Comparison of ENCODE assay signal across 10 cellular contexts in the genomic region with DNA sequence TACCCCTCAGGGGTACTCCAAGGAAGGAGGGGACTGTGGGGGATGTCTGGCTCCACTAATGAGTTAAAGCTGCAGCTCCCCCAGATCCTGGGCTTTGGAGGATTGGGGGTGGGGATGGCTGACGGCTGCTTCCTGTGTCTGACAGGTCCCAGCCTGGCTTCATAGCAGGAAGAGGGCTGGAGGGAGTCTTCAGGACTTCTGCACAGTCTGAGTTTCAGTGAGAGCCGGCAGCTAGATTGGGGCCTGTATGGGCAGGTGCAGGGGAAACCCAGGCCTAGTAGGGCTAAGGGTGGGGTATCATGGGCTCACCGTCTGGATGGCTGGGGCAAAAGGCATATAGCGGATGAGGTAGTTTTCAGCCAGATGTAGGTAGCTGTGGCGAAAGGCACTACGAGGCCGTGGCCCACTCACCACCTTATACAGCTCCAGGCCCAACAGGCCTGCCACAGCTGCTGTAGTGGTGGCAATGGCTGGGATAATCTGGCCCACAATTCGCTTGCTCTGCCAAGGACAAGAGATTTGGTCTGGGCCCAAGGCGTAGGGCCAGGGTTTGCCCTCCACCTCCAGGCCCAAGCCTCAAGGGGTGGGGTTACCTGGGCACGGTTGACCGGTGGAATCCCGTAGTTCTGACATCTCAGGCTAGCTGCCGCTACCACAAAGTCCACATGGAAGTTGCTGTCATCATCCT. TPM values are rescaled to one million over a fixed set of nuclear protein-coding genes. Genes with fewer than 3 reads are reported as not detected.
DNase-seq lines count a peak whose midpoint lies in the region; ATAC-seq and TF ChIP-seq lines count a peak whose summit lies in the region.
"Had no signal": no experiment of that assay in that cellular context is flagged by ENCODE, and none has a peak within 500 bp of the region (broad histone marks: within the 10 kb centered on the region; RNA-seq: fewer than 3 reads in every experiment).

No MANE protein-coding gene starts in this region.

- H3K4me3 Mint-ChIP-seq in MCF 10A (ENCODE audit: unreplicated experiment), result no peak overlapping the region
- no peak overlapping the region for H3K4me3 Mint-ChIP-seq in activated CD8-positive, alpha-beta T cell treated with anti-CD3 and anti-CD28 coated beads for 36 hours

- TF ChIP-seq CTCF in breast epithelium (IDR thresholded peaks at IDR 0.05) (no peak), MCF 10A (IDR thresholded peaks at IDR 0.05; ENCODE audit: unreplicated experiment) (no peak), left lung (IDR thresholded peaks at IDR 0.05) (no peak), upper lobe of left lung (IDR thresholded peaks at IDR 0.05) (no peak)
- TF ChIP-seq CTCF in activated CD8-positive, alpha-beta T cell treated with anti-CD3 and anti-CD28 coated beads for 36 hours (IDR thresholded peaks at IDR 0.05), result no peak

- no peak for ATAC-seq in activated CD8-positive, alpha-beta T cell treated with anti-CD3 and anti-CD28 coated beads for 36 hours
- ATAC-seq in left lung (no peak), upper lobe of left lung (ENCODE audit: low FRiP score in 2 of 2) (no peak)

- no peak overlapping the region for H3K27ac Mint-ChIP-seq in MCF 10A (ENCODE audit: low read depth, unreplicated experiment)
- H3K27ac Mint-ChIP-seq in activated CD8-positive, alpha-beta T cell treated with anti-CD3 and anti-CD28 coated beads for 36 hours, result peak overlapping the region; percentile 82

- no peak overlapping the region for H3K4me3 ChIP-seq in breast epithelium
- no peak overlapping the region for H3K4me3 ChIP-seq in left lung
- no peak overlapping the region for H3K4me3 ChIP-seq in upper lobe of left lung

- no peak for TF ChIP-seq EP300 in upper lobe of left lung (IDR thresholded peaks at IDR 0.05)

- TF ChIP-seq POLR2A in breast epithelium (IDR thresholded peaks at IDR 0.05) (no peak), upper lobe of left lung (IDR thresholded peaks at IDR 0.05) (no peak)

- BruUV-seq in MCF 10A (replicated peaks; lab: Mats Ljungman, UMichigan), result no TSS peak

- H3K4me1 ChIP-seq in breast epithelium, result peaks cover 18 to 33% of the 10 kb centered on the region in 2 donors
- peaks cover 33 to 64% of the 10 kb centered on the region in 2 donors for H3K4me1 ChIP-seq in left lung
- peaks cover 58 to 75% (median 73%) of the 10 kb centered on the region in 4 donors for H3K4me1 ChIP-seq in upper lobe of left lung

- H3K4me1 Mint-ChIP-seq in MCF 10A (ENCODE audit: insufficient read depth, unreplicated experiment), result peaks cover 7% of the 10 kb centered on the region
- peaks cover 55% of the 10 kb centered on the region for H3K4me1 Mint-ChIP-seq in activated CD8-positive, alpha-beta T cell treated with anti-CD3 and anti-CD28 coated beads for 36 hours (ENCODE audit: low read depth)

- H3K36me3 ChIP-seq in breast epithelium (peaks cover 5% of the 10 kb centered on the region), left lung (peaks cover 0 to 36% of the 10 kb centered on the region in 2 donors), upper lobe of left lung (peaks cover 0 to 39% (median 34%) of the 10 kb centered on the region in 4 donors)

- H3K9me3 ChIP-seq in breast epithelium, result no peaks in the 10 kb centered on the region
- H3K9me3 ChIP-seq in left lung, result no peaks in the 10 kb centered on the region
- no peaks in the 10 kb centered on the region for H3K9me3 ChIP-seq in upper lobe of left lung

- 54 to 70% methylated on average over 6 to 13 of the region's 13 CpGs for WGBS in upper lobe of left lung, 2 donors

- intact Hi-C loops in breast epithelium (cut with DNase I; ENCODE audit: low total_unique reads) (loop anchor here (5.0 kb wide), 1 partner anchor 35 kb away; no protein-coding TSS in a partner anchor), MCF 10A (cut with micrococcal nuclease) (no loop called here), left lung (cut with DNase I) (no loop called here)
- intact Hi-C loops in activated CD8-positive, alpha-beta T cell treated with anti-CD3 and anti-CD28 coated beads for 36 hours (cut with micrococcal nuclease), result no loop called here

- POLR2A ChIA-PET in MCF 10A (lab: Yijun Ruan, JAX), result no interaction called here
- POLR2A ChIA-PET in activated CD8-positive, alpha-beta T cell treated with anti-CD3 and anti-CD28 coated beads for 36 hours (lab: Charles Lee), result interaction anchor here (1.0 to 1.3 kb wide), 3 partner anchors 10 to 133 kb away, joined by 3 to 4 read pairs (median 3); partner anchors contain the start of gene RBM6

- CTCF ChIA-PET in MCF 10A (lab: Yijun Ruan, JAX), result interaction anchor here (0.9 to 12.4 kb wide), 3 partner anchors 13 to 108 kb away, joined by 3 to 201 read pairs (median 7); no protein-coding TSS in a partner anchor
- CTCF ChIA-PET in activated CD8-positive, alpha-beta T cell treated with anti-CD3 and anti-CD28 coated beads for 36 hours (lab: Charles Lee), result interaction anchor here (0.9 to 20.5 kb wide), 3 partner anchors 17 to 65 kb away, joined by 3 to 412 read pairs (median 3); no protein-coding TSS in a partner anchor

- H3K27me3 ChIP-seq in breast epithelium, result no peaks in the 10 kb centered on the region
- no peaks in the 10 kb centered on the region for H3K27me3 ChIP-seq in left lung
- no peaks in the 10 kb centered on the region for H3K27me3 ChIP-seq in upper lobe of left lung

- H3K27me3 Mint-ChIP-seq in MCF 10A (ENCODE audit: insufficient read depth, unreplicated experiment), result peaks cover 4% of the 10 kb centered on the region
- no peaks in the 10 kb centered on the region for H3K27me3 Mint-ChIP-seq in activated CD8-positive, alpha-beta T cell treated with anti-CD3 and anti-CD28 coated beads for 36 hours

- DNase-seq in breast epithelium (ENCODE audit: low spot score in 2 of 2) (no peak), MCF 10A (ENCODE audit: unreplicated experiment) (no peak), left lung (no peak), upper lobe of left lung (no peak), SHP77 (lab: John Stamatoyannopoulos, UW) (no peak), NCI-H187 (lab: John Stamatoyannopoulos, UW) (no peak)
- no peak for DNase-seq in activated CD8-positive, alpha-beta T cell treated with anti-CD3 and anti-CD28 coated beads for 36 hours
- DNase-seq in stimulated activated CD4-positive, alpha-beta T cell treated with anti-CD3 and anti-CD28 coated beads, Interleukin-4, amount 100 ng/mL, for 24 hours, result no peak
- DNase-seq: amniotic stem cell, NCI-H1092 had no signal

- H3K27ac ChIP-seq in breast epithelium, result peak overlapping the region; percentile 19 to 97
- H3K27ac ChIP-seq in left lung, result peak overlapping the region; percentile 48 to 94
- H3K27ac ChIP-seq in upper lobe of left lung, result peak overlapping the region; percentile 64 to 95 (median 94)

- no peaks in the 10 kb centered on the region for H3K9me3 Mint-ChIP-seq in MCF 10A (ENCODE audit: unreplicated experiment)
- no peaks in the 10 kb centered on the region for H3K9me3 Mint-ChIP-seq in activated CD8-positive, alpha-beta T cell treated with anti-CD3 and anti-CD28 coated beads for 36 hours

- no peaks in the 10 kb centered on the region for H3K36me3 Mint-ChIP-seq in MCF 10A (ENCODE audit: insufficient read depth, unreplicated experiment)
- H3K36me3 Mint-ChIP-seq in activated CD8-positive, alpha-beta T cell treated with anti-CD3 and anti-CD28 coated beads for 36 hours (ENCODE audit: low read depth), result peaks cover 9% of the 10 kb centered on the region

RNA-seq across cellular contexts. Expression of gene INKA1, which starts 4.5 kb away (rescaled TPM):
- total RNA-seq in breast epithelium (1 to 10 TPM; 2.3 to 4.5 (median 4.2) TPM), MCF 10A (2022) (4.8 and 7.4 TPM in 2 replicates), left lung (1 to 10 TPM; 3.7 to 6.3 TPM), upper lobe of left lung (10 to 100 TPM in 2 of 6 donors, 1 to 10 TPM in 4; 5.0 to 13.6 (median 7.4) TPM)
- 1 to 10 TPM; 1.8 to 2.8 TPM for total RNA-seq in activated CD8-positive, alpha-beta T cell treated with anti-CD3 and anti-CD28 coated beads for 36 hours

RNA-seq across cellular contexts. Expression of gene UBA7, which starts 6.2 kb away (rescaled TPM):
- total RNA-seq in breast epithelium, result 10 to 100 TPM; 26.4 to 77.4 (median 50.5) TPM
- total RNA-seq in MCF 10A (2022), result 3.8 and 6.6 TPM in 2 replicates
- 10 to 100 TPM; 69.9 to 72.3 TPM for total RNA-seq in activated CD8-positive, alpha-beta T cell treated with anti-CD3 and anti-CD28 coated beads for 36 hours
- total RNA-seq in left lung, result 100 to 1,000 TPM in 1 of 2 donors, 10 to 100 TPM in 1; 97.4 to 121 TPM
- 100 to 1,000 TPM in 4 of 6 donors, 10 to 100 TPM in 2; 58.8 to 330 (median 118) TPM for total RNA-seq in upper lobe of left lung

RNA-seq across cellular contexts. Expression of gene CDHR4, which starts 7.9 kb away (rescaled TPM):
- total RNA-seq in breast epithelium (not detected), MCF 10A (2022) (0.44 and 1.1 TPM in 2 replicates), left lung (1 to 10 TPM in 1 of 2 donors, under 1 TPM in 1; 0.20 to 6.1 TPM), upper lobe of left lung (10 to 100 TPM in 1 of 6 donors, 1 to 10 TPM in 4, under 1 TPM in 1; 0.66 to 21.9 (median 7.0) TPM)
- not detected for total RNA-seq in activated CD8-positive, alpha-beta T cell treated with anti-CD3 and anti-CD28 coated beads for 36 hours

RNA-seq across cellular contexts. Expression of gene IP6K1, which starts 21.2 kb away (rescaled TPM):
- total RNA-seq in breast epithelium (10 to 100 TPM; 24.8 to 45.9 (median 45.8) TPM), MCF 10A (2022) (43.4 and 44.8 TPM in 2 replicates), left lung (10 to 100 TPM; 42.1 to 42.7 TPM), upper lobe of left lung (10 to 100 TPM; 42.0 to 63.9 (median 49.7) TPM)
- total RNA-seq in activated CD8-positive, alpha-beta T cell treated with anti-CD3 and anti-CD28 coated beads for 36 hours, result 10 to 100 TPM; 23.5 to 24.2 TPM

RNA-seq across cellular contexts. Expression of gene TRAIP, which starts 48.8 kb away (rescaled TPM):
- 1 to 10 TPM; 1.6 to 2.0 (median 1.9) TPM for total RNA-seq in breast epithelium
- 7.1 and 9.3 TPM in 2 replicates for total RNA-seq in MCF 10A (2022)
- total RNA-seq in activated CD8-positive, alpha-beta T cell treated with anti-CD3 and anti-CD28 coated beads for 36 hours, result 10 to 100 TPM; 23.2 to 25.1 TPM
- total RNA-seq in left lung, result 1 to 10 TPM; 2.4 to 2.5 TPM
- 1 to 10 TPM; 1.4 to 9.4 (median 3.5) TPM for total RNA-seq in upper lobe of left lung
